22 cellular contexts compared by ENCODE assay signal in genomic region chr16:79276506-79276905, GRCh38.
"Had no signal": no experiment of that assay in that cellular context is flagged by ENCODE, and none has a peak within 500 bp of the region (broad histone marks: within the 10 kb centered on the region; RNA-seq: fewer than 3 reads in every experiment).

No MANE protein-coding gene starts in this region.

- H3K27ac ChIP-seq: colonic mucosa, heart left ventricle, left ventricle myocardium inferior, lower lobe of right lung, neural progenitor cell, pancreas, vagina had no signal

- H3K4me1 ChIP-seq: colonic mucosa, left ventricle myocardium inferior, lower lobe of right lung, pancreas, vagina had no signal

- H2AFZ ChIP-seq: neural progenitor cell had no signal

- H3K36me3 ChIP-seq: colonic mucosa, heart left ventricle, left ventricle myocardium inferior, lower lobe of right lung, neural progenitor cell, pancreas, vagina had no signal

- H3K4me2 ChIP-seq: neural progenitor cell, smooth muscle cell had no signal

- H3K9me3 Mint-ChIP-seq: memory B cell, mesothelial cell of epicardium, natural killer cell, neural progenitor cell, type B pancreatic cell had no signal

- H3K36me3 Mint-ChIP-seq: memory B cell, mesothelial cell of epicardium, natural killer cell, neural progenitor cell, type B pancreatic cell had no signal

- H3K9ac ChIP-seq: neural progenitor cell had no signal

- H3K27ac Mint-ChIP-seq: memory B cell, mesothelial cell of epicardium, natural killer cell, neural progenitor cell, progenitor cell of endocrine pancreas, type B pancreatic cell had no signal

- H3K4me3 ChIP-seq: colonic mucosa, heart left ventricle, left ventricle myocardium inferior, lower lobe of right lung, neural progenitor cell, pancreas, smooth muscle cell, vagina had no signal

- H3K27me3 ChIP-seq: colonic mucosa, heart left ventricle, neural progenitor cell, pancreas, vagina had no signal

- FAIRE-seq: keratinocyte, pancreas had no signal

- DNase-seq: colonic mucosa; effector CD4-positive, alpha-beta T cell; foreskin melanocyte; heart left ventricle; hippocampal formation; left cardiac atrium; left ventricle myocardium inferior; lower lobe of right lung; natural killer cell; occipital lobe; pancreas; right cardiac atrium; stimulated activated CD4-positive, alpha-beta T cell treated with anti-CD3 and anti-CD28 coated beads, Interleukin-2, amount 100 ng/mL, for 48 hours; stimulated activated naive CD4-positive, alpha-beta T cell treated with Interleukin-2 at 50 U/mL for 16 hours had no signal

- H3K4me3 Mint-ChIP-seq: memory B cell, mesothelial cell of epicardium, natural killer cell, neural progenitor cell, type B pancreatic cell had no signal

- ATAC-seq: heart left ventricle, left cardiac atrium, lower lobe of right lung, natural killer cell, pancreas, right cardiac atrium had no signal

- H3K4me1 Mint-ChIP-seq: mesothelial cell of epicardium had no signal

- H3K9me3 ChIP-seq: colonic mucosa, heart left ventricle, left ventricle myocardium inferior, lower lobe of right lung, pancreas, vagina had no signal
